1 cellular context compared by ENCODE assay signal in genomic region chr1:24027838-24028468, GRCh38.
A peak's percentile ranks its signal among the peaks of the same experiment; 100 is the strongest.
TF ChIP-seq lines count a peak whose summit lies in the region.

No MANE protein-coding gene starts in this region.

TF ChIP-seq in HepG2, 621 proteins besides CTCF, POLR2A, EP300 and RAD21 (continued from another document):
- 0 out of 2 replicates have a peak, but pooled peaks have one; percentile 40 for TF ChIP-seq ARID3A (IDR thresholded peaks at IDR 0.05; ENCODE audit: low read depth, low read length)
- TF ChIP-seq TBX3 (IDR thresholded peaks at IDR 0.05; ENCODE audit: borderline replicate concordance), result no peak
- TF ChIP-seq GATAD2A (CRISPR knock-in tag; IDR thresholded peaks at IDR 0.05), result peak; percentile 35; the same call in 1 of the 2 replicates
- 0 out of 2 replicates have a peak, but pooled peaks have one; percentile 15 for TF ChIP-seq ZMYM3 (CRISPR knock-in tag; IDR thresholded peaks at IDR 0.05)
- 0 out of 2 replicates have a peak, but pooled peaks have one; percentile 12 for TF ChIP-seq FOXK1 (CRISPR knock-in tag; IDR thresholded peaks at IDR 0.05; ENCODE audit: borderline replicate concordance, low read depth)
- TF ChIP-seq CENPX (CRISPR knock-in tag; IDR thresholded peaks at IDR 0.05), result no peak
- TF ChIP-seq ZSCAN30 (CRISPR knock-in tag; IDR thresholded peaks at IDR 0.05), result no peak
- TF ChIP-seq MAX (IDR thresholded peaks at IDR 0.05), result no peak
- TF ChIP-seq ZNF496 (CRISPR knock-in tag; IDR thresholded peaks at IDR 0.05; ENCODE audit: insufficient replicate concordance), result no peak
- TF ChIP-seq ZNF468 (CRISPR knock-in tag; IDR thresholded peaks at IDR 0.05), result no peak
- TF ChIP-seq ARID5B (CRISPR knock-in tag; IDR thresholded peaks at IDR 0.05), result peak; percentile 8; the same call in 1 of the 2 replicates
- peak; percentile 81 for TF ChIP-seq SMC3 (IDR thresholded peaks at IDR 0.05; ENCODE audit: low read length)
- peak; percentile 46; the same call in 1 of the 2 replicates for TF ChIP-seq SAP130 (CRISPR knock-in tag; IDR thresholded peaks at IDR 0.05; ENCODE audit: low read depth)
- TF ChIP-seq STAG1 (CRISPR knock-in tag; IDR thresholded peaks at IDR 0.05), result peak; percentile 77
- TF ChIP-seq FOXA1 (IDR thresholded peaks at IDR 0.05), result no peak
- no peak for TF ChIP-seq FOXA1 (CRISPR knock-in tag; IDR thresholded peaks at IDR 0.05)
- no peak for TF ChIP-seq ZNF18 (CRISPR knock-in tag; IDR thresholded peaks at IDR 0.05; ENCODE audit: insufficient replicate concordance)
- peak in 1 of 2 experiments; percentile 44; a peak in 2 of 4 replicates for TF ChIP-seq HMGXB4 (CRISPR knock-in tag; IDR thresholded peaks at IDR 0.05; ENCODE audit: borderline replicate concordance in 1 of 2, low read depth in 1 of 2)
- 0 out of 2 replicates have a peak, but pooled peaks have one; percentile 32 for TF ChIP-seq KAT8 (CRISPR knock-in tag; IDR thresholded peaks at IDR 0.05)
- TF ChIP-seq ZNF713 (CRISPR knock-in tag; IDR thresholded peaks at IDR 0.05), result no peak
- TF ChIP-seq ZFP62 (CRISPR knock-in tag; IDR thresholded peaks at IDR 0.05), result no peak
- TF ChIP-seq ZNF782 (CRISPR knock-in tag; IDR thresholded peaks at IDR 0.05; ENCODE audit: borderline replicate concordance), result no peak
- TF ChIP-seq ZNF580 (CRISPR knock-in tag; IDR thresholded peaks at IDR 0.05; ENCODE audit: borderline replicate concordance, low read depth), result no peak
- 0 out of 2 replicates have a peak, but pooled peaks have one; percentile 46 for TF ChIP-seq ZFP1 (CRISPR knock-in tag; IDR thresholded peaks at IDR 0.05)
- no peak for TF ChIP-seq NCOA5 (CRISPR knock-in tag; IDR thresholded peaks at IDR 0.05)
- TF ChIP-seq ZC3H4 (CRISPR knock-in tag; IDR thresholded peaks at IDR 0.05; ENCODE audit: borderline replicate concordance), result no peak
- TF ChIP-seq NR2F6 (IDR thresholded peaks at IDR 0.05), result no peak
- no peak for TF ChIP-seq NR2F6 (CRISPR knock-in tag; IDR thresholded peaks at IDR 0.05)
- TF ChIP-seq NFYC (CRISPR knock-in tag; IDR thresholded peaks at IDR 0.05), result no peak
- no peak for TF ChIP-seq NR2F1 (CRISPR knock-in tag; IDR thresholded peaks at IDR 0.05)
- TF ChIP-seq IRF9 (CRISPR knock-in tag; IDR thresholded peaks at IDR 0.05; ENCODE audit: borderline replicate concordance), result no peak
- no peak for TF ChIP-seq ZNF703 (CRISPR knock-in tag; IDR thresholded peaks at IDR 0.05; ENCODE audit: borderline replicate concordance)
- no peak for TF ChIP-seq POLR2G (IDR thresholded peaks at IDR 0.05; ENCODE audit: low read depth, low read length)
